ENCODE assay signal across 1 cellular context in genomic region chr1:1573843-1574720, GRCh38.
TF ChIP-seq lines count a peak whose summit lies in the region.

No MANE protein-coding gene starts in this region.

TF ChIP-seq in K562, 482 proteins besides CTCF, POLR2A, EP300 and RAD21 (continued from another document and continues in another):
- TF ChIP-seq ARID4B (CRISPR knock-in tag; IDR thresholded peaks at IDR 0.05): peak; percentile 37; the same call in 1 of the 2 replicates
- no peak for TF ChIP-seq COPS2 (conservative IDR thresholded peaks at IDR 0.05)
- TF ChIP-seq ZNF583 (CRISPR knock-in tag; IDR thresholded peaks at IDR 0.05): no peak
- TF ChIP-seq ZNF146 (CRISPR knock-in tag; IDR thresholded peaks at IDR 0.05; ENCODE audit: unreplicated experiment): peak; percentile 17
- no peak for TF ChIP-seq LCOR (CRISPR knock-in tag; IDR thresholded peaks at IDR 0.05)
- 0 out of 4 replicates have a peak, but pooled peaks of 1 of the 2 experiments have one; percentile 24 for TF ChIP-seq ZNF318 (IDR thresholded peaks at IDR 0.05; ENCODE audit: borderline replicate concordance in 1 of 2, low read depth in 1 of 2)
- no peak for TF ChIP-seq MCM2 (IDR thresholded peaks at IDR 0.05; ENCODE audit: low read depth)
- no peak; the same call in 1 of the 2 replicates for TF ChIP-seq NR2C2 (CRISPR knock-in tag; IDR thresholded peaks at IDR 0.05)
- no peak for TF ChIP-seq NR2C2 (tag; IDR thresholded peaks at IDR 0.05)
- TF ChIP-seq OTX1 (CRISPR knock-in tag; IDR thresholded peaks at IDR 0.05): no peak
- no peak for TF ChIP-seq CBX2 (IDR thresholded peaks at IDR 0.05; ENCODE audit: insufficient read depth, low read length, poor library complexity, severe bottlenecking)
- peak in 1 of 2 experiments; percentile 86; a peak in 2 of 4 replicates for TF ChIP-seq HDAC1 (IDR thresholded peaks at IDR 0.05)
- peak in 1 of 2 experiments; percentile 48; a peak in 3 of 4 replicates for TF ChIP-seq MAZ (CRISPR knock-in tag; conservative IDR thresholded peaks at IDR 0.05 in 1 of 2, IDR thresholded peaks at IDR 0.05 in 1 of 2)
- peak; percentile 69; the same call in 1 of the 2 replicates for TF ChIP-seq ZBTB7A (IDR thresholded peaks at IDR 0.05; ENCODE audit: borderline replicate concordance, control insufficient read depth, low read depth, low read length)
- peak; percentile 93 for TF ChIP-seq GTF2E2 (tag; IDR thresholded peaks at IDR 0.05)
- TF ChIP-seq RBM34 (IDR thresholded peaks at IDR 0.05; ENCODE audit: borderline replicate concordance, insufficient read depth, low read length): 0 out of 2 replicates have a peak, but pooled peaks have one; percentile 85
- TF ChIP-seq ZC3H11A (IDR thresholded peaks at IDR 0.05; ENCODE audit: low read depth, low read length): no peak
- 0 out of 2 replicates have a peak, but pooled peaks have one; percentile 80 for TF ChIP-seq ZNF197 (CRISPR knock-in tag; IDR thresholded peaks at IDR 0.05; ENCODE audit: low read depth)
- no peak for TF ChIP-seq HBP1 (CRISPR knock-in tag; IDR thresholded peaks at IDR 0.05)
- no peak for TF ChIP-seq HNRNPK (IDR thresholded peaks at IDR 0.05; ENCODE audit: low read depth, low read length, poor library complexity, severe bottlenecking)
- TF ChIP-seq TAL1 (IDR thresholded peaks at IDR 0.05): no peak
- no peak for TF ChIP-seq SLC30A9 (CRISPR knock-in tag; IDR thresholded peaks at IDR 0.05)
- no peak for TF ChIP-seq ZNF3 (CRISPR knock-in tag; IDR thresholded peaks at IDR 0.05)
- no peak for TF ChIP-seq ZFP1 (CRISPR knock-in tag; IDR thresholded peaks at IDR 0.05)
- TF ChIP-seq HDGF (IDR thresholded peaks at IDR 0.05): no peak
- no peak for TF ChIP-seq YBX1 (IDR thresholded peaks at IDR 0.05)
- peak; percentile 61 for TF ChIP-seq TFAP4 (CRISPR knock-in tag; IDR thresholded peaks at IDR 0.05; ENCODE audit: borderline replicate concordance)
- TF ChIP-seq CBX1 (IDR thresholded peaks at IDR 0.05; ENCODE audit: low read depth): peak; percentile 64
- TF ChIP-seq THAP7 (CRISPR knock-in tag; IDR thresholded peaks at IDR 0.05): no peak
- TF ChIP-seq RUNX1 (IDR thresholded peaks at IDR 0.05; ENCODE audit: low read depth): no peak
- TF ChIP-seq, protein P1, sequence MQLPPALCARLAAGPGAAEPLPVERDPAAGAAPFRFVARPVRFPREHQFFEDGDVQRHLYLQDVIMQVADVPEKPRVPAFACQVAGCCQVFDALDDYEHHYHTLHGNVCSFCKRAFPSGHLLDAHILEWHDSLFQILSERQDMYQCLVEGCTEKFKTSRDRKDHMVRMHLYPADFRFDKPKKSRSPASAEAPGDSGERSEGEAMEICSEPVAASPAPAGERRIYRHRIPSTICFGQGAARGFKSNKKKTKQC (CRISPR knock-in tag; IDR thresholded peaks at IDR 0.05): peak; percentile 56; the same call in 1 of the 2 replicates
- TF ChIP-seq SIN3A (IDR thresholded peaks at IDR 0.05; ENCODE audit: borderline replicate concordance in 2 of 2, control insufficient read depth in 1 of 2, low read depth in 2 of 2, low read length in 2 of 2): peak in 1 of 2 experiments; percentile 85; a peak in 3 of 4 replicates
- TF ChIP-seq BRD4 (IDR thresholded peaks at IDR 0.05): peak; percentile 91
- peak; percentile 85; the same call in 1 of the 2 replicates for TF ChIP-seq EP400 (IDR thresholded peaks at IDR 0.05)
- no peak for TF ChIP-seq CREM (IDR thresholded peaks at IDR 0.05; ENCODE audit: low read depth)
- TF ChIP-seq ZNF224 (CRISPR knock-in tag; IDR thresholded peaks at IDR 0.05): no peak
- peak; percentile 94; the same call in 1 of the 2 replicates for TF ChIP-seq ZBTB1 (CRISPR knock-in tag; IDR thresholded peaks at IDR 0.05; ENCODE audit: borderline replicate concordance, low read depth)
- peak; percentile 25 for TF ChIP-seq NFIC (IDR thresholded peaks at IDR 0.05)
- TF ChIP-seq AFF1 (IDR thresholded peaks at IDR 0.05; ENCODE audit: low read depth in 1 of 2, partially characterized antibody in 2 of 2): peak in 1 of 2 experiments; percentile 27
- no peak for TF ChIP-seq NR4A1 (CRISPR knock-in tag; IDR thresholded peaks at IDR 0.05)
- TF ChIP-seq NR4A1 (tag; IDR thresholded peaks at IDR 0.05): no peak
- TF ChIP-seq YY1 (IDR thresholded peaks at IDR 0.05; ENCODE audit: borderline replicate concordance in 1 of 3, control insufficient read depth in 1 of 3, extremely low read depth in 1 of 3, insufficient read depth in 3 of 3, insufficient read length in 1 of 3, insufficient replicate concordance in 2 of 3, low read depth in 1 of 3, low read length in 2 of 3): peak; percentile 94 to 98 (median 96)
- TF ChIP-seq JUND (IDR thresholded peaks at IDR 0.05; ENCODE audit: borderline replicate concordance, low read depth, low read length): peak; percentile 12; the same call in 1 of the 2 replicates
- no peak for TF ChIP-seq JUND (tag; IDR thresholded peaks at IDR 0.05; ENCODE audit: borderline replicate concordance, low read depth, low read length)
